ENCODE assay signal across 12 cellular contexts in genomic region chr6:112626468-112627082, GRCh38.
DNase-seq lines count a peak whose midpoint lies in the region; TF ChIP-seq lines count a peak whose summit lies in the region.
"Had no signal": no experiment of that assay in that cellular context is flagged by ENCODE, and none has a peak within 500 bp of the region (broad histone marks: within the 10 kb centered on the region; RNA-seq: fewer than 3 reads in every experiment).

No MANE protein-coding gene starts in this region.

- H3K27me3 ChIP-seq in GM23248 (replicated peaks; ENCODE audit: insufficient read depth) (no peaks in the 10 kb centered on the region), Caco-2 (replicated peaks; ENCODE audit: control insufficient read depth, insufficient read depth, low read length) (no peaks in the 10 kb centered on the region)
- H3K27me3 ChIP-seq: SJSA1, tibial artery had no signal

- in situ Hi-C loops in GM23248 (cut with MboI), result no loop called here

- H3K4me2 ChIP-seq in GM23248 (ENCODE audit: unreplicated experiment), result no peak overlapping the region

- CTCF ChIA-PET in Caco-2 (lab: Charles Lee), result no interaction called here

- H3K27ac Mint-ChIP-seq in Caco-2 (ENCODE audit: unreplicated experiment), result no peak overlapping the region

- intact Hi-C loops in Caco-2 (cut with micrococcal nuclease; ENCODE audit: unreplicated experiment), result no loop called here

- H3K4me1 Mint-ChIP-seq in Caco-2 (ENCODE audit: low read depth, unreplicated experiment), result no peaks in the 10 kb centered on the region

- no peaks in the 10 kb centered on the region for H3K79me2 ChIP-seq in GM23248 (ENCODE audit: insufficient read depth)

- peak overlapping the region; percentile 61 for H2AFZ ChIP-seq in GM23248

- no TSS peak for BruUV-seq in Caco-2 (replicated peaks; lab: Mats Ljungman, UMichigan)

- H3K27ac ChIP-seq in GM23248, result peak overlapping the region; percentile 46
- H3K27ac ChIP-seq: SJSA1, tibial artery had no signal

- DNase-seq in EL (peak; percentile 60), GM23248 (peak; percentile 79), OCI-M1 (lab: John Stamatoyannopoulos, UW) (peak; percentile 91), glomerular visceral epithelial cell (ENCODE audit: extremely low spot score) (peak; percentile 88), Caco-2 (no peak), nucleus accumbens (lab: John Stamatoyannopoulos, UW) (no peak), activated gamma-delta T cell (lab: John Stamatoyannopoulos, UW) (no peak)
- no peak for DNase-seq in activated CD4-positive, alpha-beta T cell treated with anti-CD3 and anti-CD28 coated beads, Interleukin-2, amount 50 U/mL, for 1 hour
- DNase-seq: activated T-cell treated with anti-CD3 and anti-CD28 coated beads, Interleukin-2, amount 50 U/mL, for 1 hour; NCI-H1436; tibial artery had no signal

- no peaks in the 10 kb centered on the region for H3K36me3 Mint-ChIP-seq in Caco-2 (ENCODE audit: insufficient read depth, unreplicated experiment)

- POLR2A ChIA-PET in Caco-2 (lab: Charles Lee), result no interaction called here

- no peaks in the 10 kb centered on the region for H3K9me3 ChIP-seq in GM23248 (ENCODE audit: low read depth)
- H3K9me3 ChIP-seq in Caco-2, result 0 out of 2 replicates have a peak, but pooled peaks cover 5% of the 10 kb centered on the region
- H3K9me3 ChIP-seq: SJSA1, tibial artery had no signal

- H3F3A ChIP-seq in GM23248 (ENCODE audit: insufficient read depth), result no peaks in the 10 kb centered on the region

- TF ChIP-seq CTCF in Caco-2 (IDR thresholded peaks at IDR 0.05; ENCODE audit: insufficient read depth in 1 of 2, low read depth in 1 of 2, low read length in 1 of 2, severe bottlenecking in 1 of 2, unreplicated experiment in 1 of 2), result no peak

- 96 to 98% methylated on average over 6 of the region's 6 CpGs for WGBS in GM23248 (ENCODE audit: low coverage in 1 of 2, low lambda C conversion rate in 2 of 2, missing lambda C conversion rate in 2 of 2), 2 experiments

- H3K4me3 ChIP-seq in GM23248 (no peak overlapping the region), Caco-2 (ENCODE audit: low read depth, low read length) (no peak overlapping the region)
- H3K4me3 ChIP-seq: SJSA1, tibial artery had no signal

- H3K4me1 ChIP-seq in GM23248 (ENCODE audit: insufficient read depth) (no peaks in the 10 kb centered on the region), Caco-2 (no peaks in the 10 kb centered on the region)
- H3K4me1 ChIP-seq: tibial artery had no signal

- no peaks in the 10 kb centered on the region for H3K9me3 Mint-ChIP-seq in Caco-2 (ENCODE audit: unreplicated experiment)

- no peaks in the 10 kb centered on the region for H3K27me3 Mint-ChIP-seq in Caco-2 (ENCODE audit: insufficient read depth, unreplicated experiment)

- no peak overlapping the region for H3K4me3 Mint-ChIP-seq in Caco-2 (ENCODE audit: unreplicated experiment)

- H3K9ac ChIP-seq in GM23248, result no peak overlapping the region

- no peaks in the 10 kb centered on the region for H4K20me1 ChIP-seq in GM23248 (ENCODE audit: insufficient read depth)

- no peaks in the 10 kb centered on the region for H3K9me2 ChIP-seq in GM23248 (ENCODE audit: insufficient read depth)

- H3K36me3 ChIP-seq in GM23248 (ENCODE audit: low read depth), result no peaks in the 10 kb centered on the region
- H3K36me3 ChIP-seq in Caco-2 (ENCODE audit: control insufficient read depth, insufficient read depth, low read length), result no peaks in the 10 kb centered on the region
- H3K36me3 ChIP-seq: SJSA1, tibial artery had no signal

Comparison
In these comparisons a context has a peak if more than half of its experiments do, and no peak if none do; other contexts are left out.
1. DNase-seq: peak in EL (single experiment), GM23248 (single experiment), OCI-M1 (single experiment) and glomerular visceral epithelial cell (single experiment); none in Caco-2 (0 of 2), nucleus accumbens (0 of 56), activated gamma-delta T cell (single experiment) and activated CD4-positive, alpha-beta T cell treated with anti-CD3 and anti-CD28 coated beads, Interleukin-2, amount 50 U/mL, for 1 hour (single experiment).